42 cellular contexts compared by ENCODE assay signal in genomic region chr22:22485524-22485923, GRCh38. TPM values are rescaled to one million over a fixed set of nuclear protein-coding genes. Genes with fewer than 3 reads are reported as not detected.
"Had no signal": no experiment of that assay in that cellular context is flagged by ENCODE, and none has a peak within 500 bp of the region (broad histone marks: within the 10 kb centered on the region; RNA-seq: fewer than 3 reads in every experiment).

No MANE protein-coding gene starts in this region.

- H3K27me3 Mint-ChIP-seq: activated naive CD4-positive, alpha-beta T cell treated with anti-CD3 and anti-CD28 coated beads, Interleukin-2, amount 10 ng/mL, durations not matched to agents 7 days and 5 days; activated naive CD4-positive, alpha-beta T cell treated with anti-CD3 and anti-CD28 coated beads, Interleukin-2, amount 50 U/mL, for 24 hours; activated naive CD8-positive, alpha-beta T cell; activated naive CD8-positive, alpha-beta T cell treated with anti-CD3 and anti-CD28 coated beads for 36 hours; activated naive CD8-positive, alpha-beta T cell treated with anti-CD3 and anti-CD28 coated beads, Interleukin-2, amount 10 ng/mL, durations not matched to agents 7 days and 5 days; activated naive CD8-positive, alpha-beta T cell treated with anti-CD3 and anti-CD28 coated beads, Interleukin-2, amount 50 U/mL, for 24 hours; activated T-cell treated with anti-CD3 and anti-CD28 coated beads, Interleukin-2, amount 50 U/mL, for 24 hours; activated T-helper 17 cell treated with anti-CD3 and anti-CD28 coated beads, Interleukin-2, amount 50 U/mL, for 72 hours; central memory CD8-positive, alpha-beta T cell had no signal

- H3K27ac Mint-ChIP-seq: activated naive CD4-positive, alpha-beta T cell treated with anti-CD3 and anti-CD28 coated beads for 36 hours; activated naive CD4-positive, alpha-beta T cell treated with anti-CD3 and anti-CD28 coated beads, Interleukin-2, amount 10 ng/mL, durations not matched to agents 7 days and 5 days; activated naive CD4-positive, alpha-beta T cell treated with anti-CD3 and anti-CD28 coated beads, Interleukin-2, amount 50 U/mL, for 24 hours; activated naive CD4-positive, alpha-beta T cell treated with anti-CD3 and anti-CD28 coated beads, Interleukin-2, amount 50 U/mL, for 72 hours; activated naive CD8-positive, alpha-beta T cell; activated naive CD8-positive, alpha-beta T cell treated with anti-CD3 and anti-CD28 coated beads for 36 hours; activated naive CD8-positive, alpha-beta T cell treated with anti-CD3 and anti-CD28 coated beads, Interleukin-2, amount 10 ng/mL, durations not matched to agents 7 days and 5 days; activated naive CD8-positive, alpha-beta T cell treated with anti-CD3 and anti-CD28 coated beads, Interleukin-2, amount 50 U/mL, for 24 hours; activated T-cell treated with anti-CD3 and anti-CD28 coated beads, Interleukin-2, amount 50 U/mL, for 24 hours; activated T-helper 1 cell treated with anti-CD3 and anti-CD28 coated beads, Interleukin-12 subunit alpha, Interleukin-12 subunit beta, Interleukin-2, Interleukin-4 antibody, amounts not matched to agents 30 ng/mL and 10 ng/mL and 1 ng/mL, durations not matched to agents 14 hours and 24 hours and 36 hours; activated T-helper 17 cell treated with anti-CD3 and anti-CD28 coated beads, Interleukin-2, amount 50 U/mL, for 72 hours; activated T-helper 2 cell treated with anti-CD3 and anti-CD28 coated beads, Interferon-gamma antibody, Interleukin-2, Interleukin-4, amounts not matched to agents 10 μg/mL and 5 μg/mL and 100 μg/mL, durations not matched to agents 14 hours and 24 hours and 36 hours; brain had no signal

- H3K27ac ChIP-seq: adrenal gland, ascending aorta, body of pancreas, brain microvascular endothelial cell, breast epithelium had no signal

- H3K4me3 Mint-ChIP-seq: activated naive CD4-positive, alpha-beta T cell treated with anti-CD3 and anti-CD28 coated beads for 36 hours; activated naive CD4-positive, alpha-beta T cell treated with anti-CD3 and anti-CD28 coated beads, Interleukin-2, amount 10 ng/mL, durations not matched to agents 7 days and 5 days; activated naive CD4-positive, alpha-beta T cell treated with anti-CD3 and anti-CD28 coated beads, Interleukin-2, amount 50 U/mL, for 24 hours; activated naive CD8-positive, alpha-beta T cell; activated naive CD8-positive, alpha-beta T cell treated with anti-CD3 and anti-CD28 coated beads for 36 hours; activated naive CD8-positive, alpha-beta T cell treated with anti-CD3 and anti-CD28 coated beads, Interleukin-2, amount 10 ng/mL, durations not matched to agents 7 days and 5 days; activated naive CD8-positive, alpha-beta T cell treated with anti-CD3 and anti-CD28 coated beads, Interleukin-2, amount 50 U/mL, for 24 hours; activated T-cell treated with anti-CD3 and anti-CD28 coated beads, Interleukin-2, amount 50 U/mL, for 24 hours; activated T-cell treated with anti-CD3 and anti-CD28 coated beads, Interleukin-2, amount 50 U/mL, for 4 hours; activated T-helper 1 cell treated with anti-CD3 and anti-CD28 coated beads, Interleukin-12 subunit alpha, Interleukin-12 subunit beta, Interleukin-2, Interleukin-4 antibody, amounts not matched to agents 30 ng/mL and 10 ng/mL and 1 ng/mL, durations not matched to agents 14 hours and 24 hours and 36 hours; activated T-helper 17 cell treated with anti-CD3 and anti-CD28 coated beads, Interleukin-2, amount 50 U/mL, for 72 hours; brain; central memory CD8-positive, alpha-beta T cell had no signal

- DNase-seq: activated effector memory CD4-positive, alpha-beta T cell treated with anti-CD3 and anti-CD28 coated beads, Interleukin-2, amount 50 U/mL, for 16 hours; activated effector memory CD4-positive, alpha-beta T cell treated with Interleukin-2 at 50 U/mL for 16 hours; activated gamma-delta T cell; activated gamma-delta T cell treated with Interleukin-2 at 50 U/mL for 16 hours; activated naive CD4-positive, alpha-beta T cell; activated naive CD4-positive, alpha-beta T cell treated with anti-CD3 and anti-CD28 coated beads for 36 hours; activated naive CD4-positive, alpha-beta T cell treated with anti-CD3 and anti-CD28 coated beads, Interleukin-2, amount 10 ng/mL, durations not matched to agents 7 days and 5 days; activated naive CD4-positive, alpha-beta T cell treated with anti-CD3 and anti-CD28 coated beads, Interleukin-2, amount 50 U/mL, for 16 hours; activated naive CD4-positive, alpha-beta T cell treated with Interleukin-2 at 50 U/mL for 16 hours; activated naive CD8-positive, alpha-beta T cell treated with anti-CD3 and anti-CD28 coated beads for 36 hours; activated naive CD8-positive, alpha-beta T cell treated with anti-CD3 and anti-CD28 coated beads, Interleukin-2, amount 10 ng/mL, durations not matched to agents 7 days and 5 days; activated naive CD8-positive, alpha-beta T cell treated with anti-CD3 and anti-CD28 coated beads, Interleukin-2, amount 50 U/mL, for 24 hours; activated T-cell treated with anti-CD3 and anti-CD28 coated beads for 4 hours; activated T-cell treated with anti-CD3 and anti-CD28 coated beads, Interleukin-2, amount 50 U/mL, for 24 hours; activated T-cell treated with anti-CD3 and anti-CD28 coated beads, Interleukin-2, amount 50 U/mL, for 4 hours; activated T-cell treated with anti-CD3 and anti-CD28 coated beads, Interleukin-2, amount 50 U/mL, for 48 hours; adrenal gland; amniotic stem cell; amygdala; anterior cingulate cortex; aorta; body of pancreas; brain microvascular endothelial cell; central memory CD4-positive, alpha-beta T cell; cerebellar nuclear complex had no signal

- H3K4me3 ChIP-seq: adrenal gland, ascending aorta, body of pancreas, breast epithelium, cardiac muscle cell had no signal

- H3K4me1 Mint-ChIP-seq: activated naive CD4-positive, alpha-beta T cell treated with anti-CD3 and anti-CD28 coated beads, Interleukin-2, amount 10 ng/mL, durations not matched to agents 7 days and 5 days; activated naive CD4-positive, alpha-beta T cell treated with anti-CD3 and anti-CD28 coated beads, Interleukin-2, amount 50 U/mL, for 24 hours; activated naive CD8-positive, alpha-beta T cell treated with anti-CD3 and anti-CD28 coated beads for 36 hours; activated naive CD8-positive, alpha-beta T cell treated with anti-CD3 and anti-CD28 coated beads, Interleukin-2, amount 50 U/mL, for 24 hours; activated T-helper 17 cell treated with anti-CD3 and anti-CD28 coated beads, Interleukin-2, amount 50 U/mL, for 72 hours; central memory CD8-positive, alpha-beta T cell had no signal

- H3K36me3 ChIP-seq: adrenal gland, ascending aorta, breast epithelium, cardiac muscle cell had no signal

- H3K27me3 ChIP-seq: adrenal gland, ascending aorta, body of pancreas, brain microvascular endothelial cell, breast epithelium, cardiac muscle cell had no signal

- H3K4me1 ChIP-seq: adrenal gland, ascending aorta, body of pancreas, breast epithelium had no signal

- ATAC-seq: activated naive CD4-positive, alpha-beta T cell treated with anti-CD3 and anti-CD28 coated beads, Interleukin-2, amount 50 U/mL, for 72 hours; activated naive CD8-positive, alpha-beta T cell treated with anti-CD3 and anti-CD28 coated beads, Interleukin-2, amount 50 U/mL, for 24 hours; activated T-cell treated with anti-CD3 and anti-CD28 coated beads, Interleukin-2, amount 50 U/mL, for 4 hours; activated T-helper 17 cell treated with anti-CD3 and anti-CD28 coated beads, Interleukin-2, amount 50 U/mL, for 72 hours; body of pancreas had no signal

- H3K9me3 Mint-ChIP-seq: activated naive CD4-positive, alpha-beta T cell treated with anti-CD3 and anti-CD28 coated beads for 36 hours; activated naive CD4-positive, alpha-beta T cell treated with anti-CD3 and anti-CD28 coated beads, Interleukin-2, amount 10 ng/mL, durations not matched to agents 7 days and 5 days; activated naive CD4-positive, alpha-beta T cell treated with anti-CD3 and anti-CD28 coated beads, Interleukin-2, amount 50 U/mL, for 24 hours; activated naive CD4-positive, alpha-beta T cell treated with anti-CD3 and anti-CD28 coated beads, Interleukin-2, amount 50 U/mL, for 72 hours; activated naive CD8-positive, alpha-beta T cell treated with anti-CD3 and anti-CD28 coated beads for 36 hours; activated naive CD8-positive, alpha-beta T cell treated with anti-CD3 and anti-CD28 coated beads, Interleukin-2, amount 10 ng/mL, durations not matched to agents 7 days and 5 days; activated naive CD8-positive, alpha-beta T cell treated with anti-CD3 and anti-CD28 coated beads, Interleukin-2, amount 50 U/mL, for 24 hours; activated T-cell treated with anti-CD3 and anti-CD28 coated beads, Interleukin-2, amount 50 U/mL, for 24 hours; activated T-cell treated with anti-CD3 and anti-CD28 coated beads, Interleukin-2, amount 50 U/mL, for 4 hours; activated T-helper 1 cell treated with anti-CD3 and anti-CD28 coated beads, Interleukin-12 subunit alpha, Interleukin-12 subunit beta, Interleukin-2, Interleukin-4 antibody, amounts not matched to agents 30 ng/mL and 10 ng/mL and 1 ng/mL, durations not matched to agents 14 hours and 24 hours and 36 hours; activated T-helper 17 cell treated with anti-CD3 and anti-CD28 coated beads, Interleukin-2, amount 50 U/mL, for 72 hours; activated T-helper 2 cell treated with anti-CD3 and anti-CD28 coated beads, Interferon-gamma antibody, Interleukin-2, Interleukin-4, amounts not matched to agents 10 μg/mL and 5 μg/mL and 100 μg/mL, durations not matched to agents 14 hours and 24 hours and 36 hours; brain; central memory CD8-positive, alpha-beta T cell had no signal

- H3K9me3 ChIP-seq: adrenal gland, ascending aorta, body of pancreas, breast epithelium had no signal

- FAIRE-seq: astrocyte, bronchial epithelial cell had no signal

RNA-seq across cellular contexts. Expression of gene ZNF280B, which starts 23.0 kb away (rescaled TPM):
- total RNA-seq: ascending aorta had no signal
- polyA plus RNA-seq: aorta had no signal

RNA-seq across cellular contexts. Expression of gene ZNF280A, which starts 34.5 kb away (rescaled TPM):
- total RNA-seq: activated naive CD4-positive, alpha-beta T cell treated with anti-CD3 and anti-CD28 coated beads for 36 hours; activated naive CD4-positive, alpha-beta T cell treated with anti-CD3 and anti-CD28 coated beads, Interleukin-2, amount 50 U/mL, for 72 hours; activated naive CD8-positive, alpha-beta T cell treated with anti-CD3 and anti-CD28 coated beads for 36 hours; activated naive CD8-positive, alpha-beta T cell treated with anti-CD3 and anti-CD28 coated beads, Interleukin-2, amount 10 ng/mL, durations not matched to agents 7 days and 5 days; activated T-cell treated with anti-CD3 and anti-CD28 coated beads, Interleukin-2, amount 50 U/mL, for 4 hours; activated T-helper 1 cell treated with anti-CD3 and anti-CD28 coated beads, Interleukin-12 subunit alpha, Interleukin-12 subunit beta, Interleukin-2, Interleukin-4 antibody, amounts not matched to agents 30 ng/mL and 10 ng/mL and 1 ng/mL, durations not matched to agents 14 hours and 24 hours and 36 hours; activated T-helper 17 cell treated with anti-CD3 and anti-CD28 coated beads, Interleukin-2, amount 50 U/mL, for 72 hours; activated T-helper 2 cell treated with anti-CD3 and anti-CD28 coated beads, Interferon-gamma antibody, Interleukin-2, Interleukin-4, amounts not matched to agents 10 μg/mL and 5 μg/mL and 100 μg/mL, durations not matched to agents 14 hours and 24 hours and 36 hours; aorta; ascending aorta; body of pancreas; breast epithelium; bronchial epithelial cell; cardiac muscle cell; cardiac septum; cerebellum; chondrocyte had no signal
- polyA plus RNA-seq: adipose tissue, aorta, cardiac muscle cell had no signal
